Comparison of ENCODE assay signal across 8 cellular contexts in genomic region chr19:40190891-40191835, GRCh38. TPM values are rescaled to one million over a fixed set of nuclear protein-coding genes. Genes with fewer than 3 reads are reported as not detected.
DNase-seq lines count a peak whose midpoint lies in the region; ATAC-seq lines count a peak whose summit lies in the region.

TSS of gene MAP3K10 (plus strand) at chr19:40191426. CDS start at chr19:40192032, 606 bp downstream.

- no peaks in the 10 kb centered on the region for H3K36me3 ChIP-seq in mesendoderm (ENCODE audit: control insufficient read depth, insufficient read depth, low read length)

- no peak within 1 kb of the TSS for H3K4ac ChIP-seq in mesendoderm (ENCODE audit: low read depth, low read length)

- H3K23ac ChIP-seq in mesendoderm (ENCODE audit: low read length) = no peak within 1 kb of the TSS

- no peaks in the 10 kb centered on the region for H3K27me3 Mint-ChIP-seq in effector memory CD8-positive, alpha-beta T cell

- WGBS in mesendoderm (ENCODE audit: extremely low coverage, insufficient coverage, low lambda C conversion rate) = no CpG with 5 or more reads among the region's 116 CpGs

- H3K4me1 ChIP-seq in mesendoderm (ENCODE audit: control insufficient read depth, low read depth, low read length) = peaks cover 3% of the 10 kb centered on the region

- peak within 1 kb of the TSS; percentile 86 for H3K18ac ChIP-seq in mesendoderm (ENCODE audit: low read length)

- DNase-seq in AG20443 (ENCODE audit: low spot score) (peak; percentile 94), NCI-H82 treated with DMSO at 0.1 percent for 48 hours (lab: John Stamatoyannopoulos, UW; ENCODE audit: unreplicated experiment) (peak; percentile 5), mesendoderm (peak; percentile 54)
- peak; percentile 71 to 75 (median 73) for DNase-seq in effector memory CD8-positive, alpha-beta T cell
- DNase-seq in stimulated activated CD8-positive, alpha-beta memory T cell treated with anti-CD3 and anti-CD28 coated beads, Interleukin-15, amount 100 ng/mL, for 1 hour (ENCODE audit: low read depth) = peak; percentile 47

- peak within 1 kb of the TSS; percentile 67 for H4K8ac ChIP-seq in mesendoderm (ENCODE audit: low read depth, low read length)

- no peaks in the 10 kb centered on the region for H3K27me3 ChIP-seq in mesendoderm (ENCODE audit: insufficient read depth, low read length, poor library complexity)

- peak within 1 kb of the TSS; percentile 78 for H3K4me3 ChIP-seq in mesendoderm (ENCODE audit: low read length)

- POLR2A ChIA-PET in activated CD8-positive, alpha-beta memory T cell treated with anti-CD3 and anti-CD28 coated beads for 36 hours (lab: Charles Lee) = interaction anchor here (0.6 to 0.9 kb wide), 6 partner anchors 10 to 348 kb away, joined by 3 to 11 read pairs (median 4); no protein-coding TSS in a partner anchor

- peak within 1 kb of the TSS; percentile 94 for H3K27ac Mint-ChIP-seq in effector memory CD8-positive, alpha-beta T cell

- H2BK120ac ChIP-seq in mesendoderm (ENCODE audit: low read depth, low read length) = no peak within 1 kb of the TSS

- H3K79me2 ChIP-seq in mesendoderm (ENCODE audit: control insufficient read depth, insufficient read depth, low read length) = no peaks in the 10 kb centered on the region

- H3K79me1 ChIP-seq in mesendoderm (ENCODE audit: low read length) = no peaks in the 10 kb centered on the region

- H3K4me2 ChIP-seq in mesendoderm (ENCODE audit: low read length) = peak within 1 kb of the TSS; percentile 78

- peak; percentile 71 for ATAC-seq in GM19043 (IDR thresholded peaks at IDR 0.05; ENCODE audit: low read depth, unreplicated experiment)
- ATAC-seq in HG03342 (IDR thresholded peaks at IDR 0.05; ENCODE audit: unreplicated experiment) = peak; percentile 65
- peak; percentile 85 for ATAC-seq in effector memory CD8-positive, alpha-beta T cell (replicated peaks)

- no peak within 1 kb of the TSS for H4K5ac ChIP-seq in mesendoderm (ENCODE audit: low read length)

- no peak within 1 kb of the TSS for H2AK5ac ChIP-seq in mesendoderm (ENCODE audit: low read length)

- H3K9ac ChIP-seq in mesendoderm (ENCODE audit: low read length) = peak within 1 kb of the TSS; percentile 86

- peak within 1 kb of the TSS; percentile 93 for H3K56ac ChIP-seq in mesendoderm (ENCODE audit: low read length)

- peaks cover 23 to 36% of the 10 kb centered on the region in 2 donors for H3K4me1 Mint-ChIP-seq in effector memory CD8-positive, alpha-beta T cell (ENCODE audit: low read depth in 2 of 2)

- no peak within 1 kb of the TSS for H2BK5ac ChIP-seq in mesendoderm (ENCODE audit: low read length)

- H3K27ac ChIP-seq in mesendoderm (ENCODE audit: low read depth, low read length) = no peak within 1 kb of the TSS

- H3K4me3 Mint-ChIP-seq in effector memory CD8-positive, alpha-beta T cell = peak within 1 kb of the TSS; percentile 87 to 88

- H2BK15ac ChIP-seq in mesendoderm (replicated peaks; ENCODE audit: low read depth) = no peak within 1 kb of the TSS

- CTCF ChIA-PET in activated CD8-positive, alpha-beta memory T cell treated with anti-CD3 and anti-CD28 coated beads for 36 hours (lab: Charles Lee) = interaction anchor here (0.6 to 2.0 kb wide), 8 partner anchors 26 to 755 kb away, joined by 3 to 5 read pairs (median 4); partner anchors contain the start of gene EGLN2

- H3K9me3 Mint-ChIP-seq in effector memory CD8-positive, alpha-beta T cell = no peaks in the 10 kb centered on the region

- peaks cover 14% of the 10 kb centered on the region for H3K36me3 Mint-ChIP-seq in effector memory CD8-positive, alpha-beta T cell (ENCODE audit: insufficient read depth)

RNA-seq across cellular contexts. Expression of gene MAP3K10, which starts in this region (rescaled TPM):
- total RNA-seq in activated CD8-positive, alpha-beta memory T cell treated with anti-CD3 and anti-CD28 coated beads for 36 hours = 10 to 100 TPM; 13.6 to 16.5 TPM
- polyA plus RNA-seq in mesendoderm (2013, experiment 1 of 2) = 5.2 TPM
- polyA plus RNA-seq in mesendoderm (2013, experiment 2 of 2) = 5.7 TPM

Comparison
In these comparisons a context has a peak if more than half of its experiments do, and no peak if none do; other contexts are left out.
1. DNase-seq: peak in every context shown above with its lines; median percentile 94 in AG20443; 73 in effector memory CD8-positive, alpha-beta T cell; 54 in mesendoderm; 47 in stimulated activated CD8-positive, alpha-beta memory T cell treated with anti-CD3 and anti-CD28 coated beads, Interleukin-15, amount 100 ng/mL, for 1 hour; 5 in NCI-H82 treated with DMSO at 0.1 percent for 48 hours.